ENCODE assay signal across 25 cellular contexts in the genomic region with DNA sequence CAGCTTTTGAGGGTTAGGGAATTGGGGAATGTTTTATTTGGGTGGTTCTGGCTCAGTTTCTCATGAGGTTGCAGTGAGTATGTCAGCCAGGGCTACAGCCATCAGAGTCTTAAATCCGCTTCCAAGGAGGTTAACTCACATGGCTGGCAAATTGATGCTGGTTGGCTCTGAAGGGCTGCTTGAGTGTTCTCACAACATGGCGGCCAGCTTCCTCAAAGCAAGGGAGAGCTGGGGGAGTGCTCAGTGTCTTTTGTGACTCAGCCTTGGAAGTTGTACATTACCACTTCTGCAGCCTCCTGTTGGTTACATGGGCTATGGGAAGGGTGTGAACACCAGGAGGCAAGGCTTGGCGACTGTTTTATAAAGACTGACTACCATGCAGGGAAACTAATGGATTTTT. TPM values are rescaled to one million over a fixed set of nuclear protein-coding genes. Genes with fewer than 3 reads are reported as not detected.
"Had no signal": no experiment of that assay in that cellular context is flagged by ENCODE, and none has a peak within 500 bp of the region (broad histone marks: within the 10 kb centered on the region; RNA-seq: fewer than 3 reads in every experiment).

No MANE protein-coding gene starts in this region.

- H3K4me1 ChIP-seq: SJSA1 had no signal

- H3K9me3 Mint-ChIP-seq: activated CD4-positive, alpha-beta T cell treated with anti-CD3 and anti-CD28 coated beads, Interleukin-2, amount 10 ng/mL, durations not matched to agents 24 days and 14 days; activated T-helper 1 cell treated with anti-CD3 and anti-CD28 coated beads, Interleukin-12 subunit alpha, Interleukin-12 subunit beta, Interleukin-2, Interleukin-4 antibody, amounts not matched to agents 30 ng/mL and 10 ng/mL and 1 ng/mL, durations not matched to agents 14 hours and 24 hours and 36 hours; T-helper 1 cell treated with Interleukin-12 subunit alpha and Interleukin-12 subunit beta and Interleukin-4 antibody, amounts not matched to agents 30 μg/mL and 1 μg/mL, for 36 hours had no signal

- H3K27me3 Mint-ChIP-seq: activated naive CD4-positive, alpha-beta T cell treated with anti-CD3 and anti-CD28 coated beads, Interleukin-2, amount 10 ng/mL, durations not matched to agents 7 days and 5 days; activated naive CD8-positive, alpha-beta T cell; activated naive CD8-positive, alpha-beta T cell treated with anti-CD3 and anti-CD28 coated beads, Interleukin-2, amount 50 U/mL, for 24 hours; brain had no signal

- H3K27me3 ChIP-seq: SJSA1 had no signal

- DNase-seq: activated CD4-positive, alpha-beta T cell treated with anti-CD3 and anti-CD28 coated beads, Interleukin-2, amount 10 ng/mL, durations not matched to agents 24 days and 14 days; activated CD4-positive, alpha-beta T cell treated with anti-CD3 and anti-CD28 coated beads, Interleukin-2, amount 50 U/mL, for 4 hours; activated CD4-positive, CD25-positive, alpha-beta regulatory T cell; activated CD8-positive, alpha-beta T cell treated with anti-CD3 and anti-CD28 coated beads, Interleukin-2, amount 10 ng/mL, durations not matched to agents 7 days and 5 days; activated effector memory CD4-positive, alpha-beta T cell treated with Interleukin-2 at 50 U/mL for 16 hours; activated naive CD4-positive, alpha-beta T cell treated with anti-CD3 and anti-CD28 coated beads, Interleukin-2, amount 10 ng/mL, durations not matched to agents 7 days and 5 days; activated naive CD8-positive, alpha-beta T cell treated with anti-CD3 and anti-CD28 coated beads, Interleukin-2, amount 50 U/mL, for 24 hours; activated T-cell treated with anti-CD3 and anti-CD28 coated beads, Interleukin-2, amount 50 U/mL, for 4 hours; anterior cingulate cortex; central memory CD4-positive, alpha-beta T cell; NCI-H1048; NCI-H1105 treated with DMSO at 0.1 percent for 48 hours; NCI-H1436; NCI-H1694 treated with DMSO at 0.1 percent for 48 hours; NCI-H2029; NCI-H345; NCI-H524 treated with DMSO at 0.1 percent for 48 hours; SHP77; SK-N-SH had no signal

- H3K4me3 ChIP-seq: SJSA1 had no signal

- H3K9ac ChIP-seq: SK-N-SH had no signal

- H3K27ac Mint-ChIP-seq: activated CD4-positive, alpha-beta T cell treated with anti-CD3 and anti-CD28 coated beads, Interleukin-2, amount 10 ng/mL, durations not matched to agents 24 days and 14 days; activated CD8-positive, alpha-beta T cell treated with anti-CD3 and anti-CD28 coated beads, Interleukin-2, amount 10 ng/mL, durations not matched to agents 7 days and 5 days; activated naive CD4-positive, alpha-beta T cell treated with anti-CD3 and anti-CD28 coated beads, Interleukin-2, amount 10 ng/mL, durations not matched to agents 7 days and 5 days; activated naive CD8-positive, alpha-beta T cell; activated naive CD8-positive, alpha-beta T cell treated with anti-CD3 and anti-CD28 coated beads, Interleukin-2, amount 50 U/mL, for 24 hours; activated T-helper 1 cell treated with anti-CD3 and anti-CD28 coated beads, Interleukin-12 subunit alpha, Interleukin-12 subunit beta, Interleukin-2, Interleukin-4 antibody, amounts not matched to agents 30 ng/mL and 10 ng/mL and 1 ng/mL, durations not matched to agents 14 hours and 24 hours and 36 hours; brain; T-helper 1 cell treated with Interleukin-12 subunit alpha and Interleukin-12 subunit beta and Interleukin-4 antibody, amounts not matched to agents 30 μg/mL and 1 μg/mL, for 36 hours had no signal

- H3K27ac ChIP-seq: SJSA1 had no signal

- H3K36me3 Mint-ChIP-seq: activated naive CD4-positive, alpha-beta T cell treated with anti-CD3 and anti-CD28 coated beads, Interleukin-2, amount 10 ng/mL, durations not matched to agents 7 days and 5 days had no signal

- H3K36me3 ChIP-seq: SJSA1 had no signal

- H3K4me1 Mint-ChIP-seq: activated naive CD8-positive, alpha-beta T cell treated with anti-CD3 and anti-CD28 coated beads, Interleukin-2, amount 50 U/mL, for 24 hours; brain had no signal

- H3K9me3 ChIP-seq: SJSA1, SK-N-SH had no signal

- H3K4me3 Mint-ChIP-seq: activated CD4-positive, alpha-beta T cell treated with anti-CD3 and anti-CD28 coated beads, Interleukin-2, amount 10 ng/mL, durations not matched to agents 24 days and 14 days; activated CD8-positive, alpha-beta T cell treated with anti-CD3 and anti-CD28 coated beads, Interleukin-2, amount 10 ng/mL, durations not matched to agents 7 days and 5 days; activated naive CD4-positive, alpha-beta T cell treated with anti-CD3 and anti-CD28 coated beads, Interleukin-2, amount 10 ng/mL, durations not matched to agents 7 days and 5 days; activated naive CD8-positive, alpha-beta T cell; activated naive CD8-positive, alpha-beta T cell treated with anti-CD3 and anti-CD28 coated beads, Interleukin-2, amount 50 U/mL, for 24 hours; activated T-cell treated with anti-CD3 and anti-CD28 coated beads, Interleukin-2, amount 50 U/mL, for 4 hours; activated T-helper 1 cell treated with anti-CD3 and anti-CD28 coated beads, Interleukin-12 subunit alpha, Interleukin-12 subunit beta, Interleukin-2, Interleukin-4 antibody, amounts not matched to agents 30 ng/mL and 10 ng/mL and 1 ng/mL, durations not matched to agents 14 hours and 24 hours and 36 hours; brain; T-helper 1 cell treated with Interleukin-12 subunit alpha and Interleukin-12 subunit beta and Interleukin-4 antibody, amounts not matched to agents 30 μg/mL and 1 μg/mL, for 36 hours had no signal

- ATAC-seq: activated CD8-positive, alpha-beta T cell treated with anti-CD3 and anti-CD28 coated beads, Interleukin-2, amount 10 ng/mL, durations not matched to agents 7 days and 5 days; activated naive CD8-positive, alpha-beta T cell treated with anti-CD3 and anti-CD28 coated beads, Interleukin-2, amount 50 U/mL, for 24 hours; activated T-cell treated with anti-CD3 and anti-CD28 coated beads, Interleukin-2, amount 50 U/mL, for 4 hours; Panc1 had no signal

RNA-seq across cellular contexts. Expression of a gene that starts 17.8 kb away (rescaled TPM):
- total RNA-seq: activated T-cell treated with anti-CD3 and anti-CD28 coated beads, Interleukin-2, amount 50 U/mL, for 4 hours; activated T-helper 1 cell treated with anti-CD3 and anti-CD28 coated beads, Interleukin-12 subunit alpha, Interleukin-12 subunit beta, Interleukin-2, Interleukin-4 antibody, amounts not matched to agents 30 ng/mL and 10 ng/mL and 1 ng/mL, durations not matched to agents 14 hours and 24 hours and 36 hours had no signal
